ENCODE assay signal across 15 cellular contexts in the genomic region with DNA sequence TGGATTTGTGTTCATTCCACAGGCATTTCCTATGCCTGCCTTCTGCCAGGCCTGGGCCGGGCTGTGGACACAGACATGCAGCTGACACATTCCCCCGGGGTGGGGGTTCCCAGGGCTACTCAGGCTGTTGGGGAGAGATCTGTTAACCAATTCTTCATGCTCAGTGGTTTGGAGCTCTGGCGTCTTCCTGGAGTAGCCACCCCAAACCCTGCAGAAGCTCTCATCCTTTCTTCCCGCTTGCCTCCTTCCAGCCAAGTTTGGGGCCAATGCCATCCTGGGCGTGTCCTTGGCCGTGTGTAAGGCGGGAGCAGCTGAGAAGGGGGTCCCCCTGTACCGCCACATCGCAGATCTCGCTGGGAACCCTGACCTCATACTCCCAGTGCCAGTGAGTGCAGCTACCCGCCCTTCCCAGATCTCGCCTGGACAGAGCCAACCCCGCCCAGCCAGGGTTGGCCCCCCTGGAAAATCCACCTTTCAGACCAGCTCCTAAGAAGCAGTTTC. TPM values are rescaled to one million over a fixed set of nuclear protein-coding genes. Genes with fewer than 3 reads are reported as not detected.
DNase-seq lines count a peak whose midpoint lies in the region; ATAC-seq, FAIRE-seq and TF ChIP-seq lines count a peak whose summit lies in the region.
"Had no signal": no experiment of that assay in that cellular context is flagged by ENCODE, and none has a peak within 500 bp of the region (broad histone marks: within the 10 kb centered on the region; RNA-seq: fewer than 3 reads in every experiment).

No MANE protein-coding gene starts in this region.

- WGBS in spleen, 5 donors = 70 to 83% (median 73%) methylated on average over 13 of the region's 13 CpGs

- no peaks in the 10 kb centered on the region for H3K27me3 ChIP-seq in AG04450 (ENCODE audit: control insufficient read depth, insufficient read depth, low read length)
- H3K27me3 ChIP-seq in spleen (replicated peaks in 1 of 7) = no peaks in the 10 kb centered on the region
- H3K27me3 ChIP-seq: BE2C, neutrophil had no signal

- no peaks in the 10 kb centered on the region for H3K9me3 Mint-ChIP-seq in neural crest cell
- H3K9me3 Mint-ChIP-seq: activated naive CD8-positive, alpha-beta T cell treated with anti-CD3 and anti-CD28 coated beads, Interleukin-2, amount 50 U/mL, for 24 hours had no signal

- no peaks in the 10 kb centered on the region for H3K36me3 ChIP-seq in kidney (ENCODE audit: control insufficient read depth in 1 of 2, insufficient read depth in 2 of 2, low read length in 2 of 2)
- peaks cover 0 to 19% (median 0%) of the 10 kb centered on the region in 6 donors for H3K36me3 ChIP-seq in spleen
- H3K36me3 ChIP-seq: BE2C, neutrophil had no signal

- H3K27me3 Mint-ChIP-seq in neural crest cell (ENCODE audit: low read depth) = peaks cover 2% of the 10 kb centered on the region

- H3K4me1 ChIP-seq in kidney (ENCODE audit: control insufficient read depth in 1 of 2, insufficient read depth in 1 of 2, low read depth in 1 of 2, low read length in 2 of 2) (peaks cover 8 to 12% of the 10 kb centered on the region in 2 donors), spleen (peaks cover 8 to 31% (median 19%) of the 10 kb centered on the region in 6 donors)

- H3K4me3 Mint-ChIP-seq in neural crest cell = peak overlapping the region; percentile 52
- H3K4me3 Mint-ChIP-seq: activated naive CD8-positive, alpha-beta T cell treated with anti-CD3 and anti-CD28 coated beads, Interleukin-2, amount 50 U/mL, for 24 hours had no signal

- no peak overlapping the region for H3K4me3 ChIP-seq in AG04450 (ENCODE audit: low read depth, low read length)
- no peak overlapping the region for H3K4me3 ChIP-seq in coronary artery
- no peak overlapping the region for H3K4me3 ChIP-seq in kidney (ENCODE audit: low read length in 2 of 2)
- no peak overlapping the region for H3K4me3 ChIP-seq in spleen
- H3K4me3 ChIP-seq: GM23338 had no signal

- peaks cover 21% of the 10 kb centered on the region for H3K4me1 Mint-ChIP-seq in neural crest cell

- peak; percentile 79 for FAIRE-seq in HTR-8/SVneo (lab: Jason Lieb, UNC)
- no peak for FAIRE-seq in kidney (lab: Jason Lieb, UNC)

- H3K27ac ChIP-seq in AG04450 (ENCODE audit: low read depth, low read length) (peak overlapping the region; percentile 73), coronary artery (peak overlapping the region; percentile 10 to 80), kidney (ENCODE audit: low read depth in 2 of 2, low read length in 2 of 2) (no peak overlapping the region), spleen (no peak overlapping the region)
- H3K27ac ChIP-seq: neutrophil had no signal

- CTCF ChIA-PET in AG04450 (lab: Charles Lee) = interaction anchor here (0.9 kb wide), 1 partner anchor 14 kb away, joined by 3 read pairs; the partner anchor contains the start of gene SPAG7

- POLR2A ChIA-PET in AG04450 (lab: Yijun Ruan, JAX) = interaction anchor here (0.7 to 9.1 kb wide), 4 partner anchors 9 to 78 kb away, joined by 3 to 128 read pairs (median 5); partner anchors contain the start of gene SPAG7

- DNase-seq in AG04450 (ENCODE audit: low read depth, low spot score) = no peak
- no peak for DNase-seq in HTR-8/SVneo (ENCODE audit: insufficient read length, low spot score)
- no peak for DNase-seq in coronary artery (ENCODE audit: low spot score)
- DNase-seq in neural crest cell (ENCODE audit: low read depth, low spot score) = no peak
- DNase-seq in kidney = no peak
- no peak for DNase-seq in stimulated activated naive CD4-positive, alpha-beta T cell (lab: John Stamatoyannopoulos, UW)
- DNase-seq in spleen = no peak
- DNase-seq: activated CD8-positive, alpha-beta memory T cell treated with anti-CD3 and anti-CD28 coated beads, Interleukin-2, amount 50 U/mL, for 48 hours; activated naive CD8-positive, alpha-beta T cell treated with anti-CD3 and anti-CD28 coated beads, Interleukin-2, amount 50 U/mL, for 24 hours; BE2C; NCI-H345; substantia nigra had no signal

- no peak overlapping the region for H3K9ac ChIP-seq in kidney (ENCODE audit: low read length in 2 of 2)

- H3K36me3 Mint-ChIP-seq in neural crest cell (ENCODE audit: low read depth) = no peaks in the 10 kb centered on the region

- TF ChIP-seq CTCF in AG04450 (IDR thresholded peaks at IDR 0.05; ENCODE audit: low read depth, low read length) = no peak
- no peak for TF ChIP-seq CTCF in coronary artery (IDR thresholded peaks at IDR 0.05)
- no peak for TF ChIP-seq CTCF in neural crest cell (conservative IDR thresholded peaks at IDR 0.05)
- TF ChIP-seq CTCF in kidney (IDR thresholded peaks at IDR 0.05; ENCODE audit: borderline replicate concordance, extremely low read depth, insufficient read depth) = no peak
- TF ChIP-seq CTCF in spleen (IDR thresholded peaks at IDR 0.05 in 8 of 11, conservative IDR thresholded peaks at IDR 0.05 in 3 of 11) = no peak

- intact Hi-C loops in kidney (cut with DNase I) (no loop called here), spleen (cut with DNase I; ENCODE audit: low total_unique reads) (no loop called here)

- H3K9me3 ChIP-seq in AG04450 (ENCODE audit: control insufficient read depth, insufficient read depth, low read length) = no peaks in the 10 kb centered on the region
- no peaks in the 10 kb centered on the region for H3K9me3 ChIP-seq in kidney (ENCODE audit: control insufficient read depth in 1 of 2, low read length in 2 of 2)
- H3K9me3 ChIP-seq in spleen = no peaks in the 10 kb centered on the region
- H3K9me3 ChIP-seq: BE2C, neutrophil had no signal

- no peak overlapping the region for H3K27ac Mint-ChIP-seq in neural crest cell (ENCODE audit: unreplicated experiment)
- H3K27ac Mint-ChIP-seq: activated naive CD8-positive, alpha-beta T cell treated with anti-CD3 and anti-CD28 coated beads, Interleukin-2, amount 50 U/mL, for 24 hours; GM23338 had no signal

- TF ChIP-seq POLR2A in spleen (IDR thresholded peaks at IDR 0.05) = no peak

- ATAC-seq in GM21619 (IDR thresholded peaks at IDR 0.05; ENCODE audit: unreplicated experiment) = no peak
- ATAC-seq: activated naive CD8-positive, alpha-beta T cell treated with anti-CD3 and anti-CD28 coated beads, Interleukin-2, amount 50 U/mL, for 24 hours; GM23338 had no signal

RNA-seq across cellular contexts. Expression of gene ENO3, which starts 2.6 kb away (rescaled TPM):
- polyA plus RNA-seq in AG04450 (2011; rRNA removed) = 2.3 and 3.2 TPM in 2 replicates
- polyA minus RNA-seq in AG04450 (2011; rRNA and poly(A)+ RNA removed) = 2.1 and 2.6 TPM in 2 replicates
- total RNA-seq in neural crest cell = 9.1 and 10.6 TPM in 2 replicates
- total RNA-seq in kidney = 6.9 TPM
- 17.8 TPM for polyA plus RNA-seq in kidney (ENCODE audit: insufficient read depth, low read depth, low replicate concordance)
- 10 to 100 TPM in 2 of 7 donors, 1 to 10 TPM in 5; 3.1 to 16.0 (median 8.8) TPM for total RNA-seq in spleen
- 10 to 100 TPM; 13.8 to 23.4 (median 15.4) TPM for polyA plus RNA-seq in spleen

RNA-seq across cellular contexts. Expression of gene PFN1, which starts 5.2 kb away (rescaled TPM):
- polyA plus RNA-seq in AG04450 (2011; rRNA removed) = 1,141 and 1,329 TPM in 2 replicates
- 784 and 887 TPM in 2 replicates for polyA minus RNA-seq in AG04450 (2011; rRNA and poly(A)+ RNA removed)
- 626 and 630 TPM in 2 replicates for total RNA-seq in neural crest cell
- total RNA-seq in kidney = 496 TPM
- 614 TPM for polyA plus RNA-seq in kidney (ENCODE audit: insufficient read depth, low read depth, low replicate concordance)
- total RNA-seq in spleen = 1,000 to 10,000 TPM in 1 of 7 donors, 100 to 1,000 TPM in 6; 605 to 1,090 (median 842) TPM
- 1,000 to 10,000 TPM in 1 of 3 donors, 100 to 1,000 TPM in 2; 663 to 1,039 (median 970) TPM for polyA plus RNA-seq in spleen

RNA-seq across cellular contexts. Expression of gene RNF167, which starts 13.4 kb away (rescaled TPM):
- polyA plus RNA-seq in AG04450 (2011; rRNA removed) = 63.1 and 64.3 TPM in 2 replicates
- 59.1 and 74.8 TPM in 2 replicates for polyA minus RNA-seq in AG04450 (2011; rRNA and poly(A)+ RNA removed)
- total RNA-seq in neural crest cell = 90.4 and 93.2 TPM in 2 replicates
- 95.0 TPM for total RNA-seq in kidney
- 188 TPM for polyA plus RNA-seq in kidney (ENCODE audit: insufficient read depth, low read depth, low replicate concordance)
- total RNA-seq in spleen = 100 to 1,000 TPM in 1 of 7 donors, 10 to 100 TPM in 6; 57.6 to 109 (median 78.6) TPM
- 100 to 1,000 TPM in 2 of 3 donors, 10 to 100 TPM in 1; 96.4 to 146 (median 129) TPM for polyA plus RNA-seq in spleen

RNA-seq across cellular contexts. Expression of gene SLC25A11, which starts 13.7 kb away (rescaled TPM):
- polyA plus RNA-seq in AG04450 (2011; rRNA removed) (44.7 and 50.0 TPM in 2 replicates), kidney (ENCODE audit: insufficient read depth, low read depth, low replicate concordance) (173 TPM), spleen (10 to 100 TPM; 22.1 to 52.6 (median 32.3) TPM)
- 33.0 and 50.2 TPM in 2 replicates for polyA minus RNA-seq in AG04450 (2011; rRNA and poly(A)+ RNA removed)
- total RNA-seq in neural crest cell (67.7 and 68.3 TPM in 2 replicates), kidney (60.0 TPM), spleen (10 to 100 TPM; 37.2 to 61.0 (median 42.9) TPM)

RNA-seq across cellular contexts. Expression of gene SPAG7, which starts 14.1 kb away (rescaled TPM):
- polyA plus RNA-seq in AG04450 (2011; rRNA removed) (71.0 and 71.1 TPM in 2 replicates), kidney (ENCODE audit: insufficient read depth, low read depth, low replicate concordance) (157 TPM), spleen (10 to 100 TPM; 73.6 to 89.1 (median 87.9) TPM)
- 27.9 and 32.1 TPM in 2 replicates for polyA minus RNA-seq in AG04450 (2011; rRNA and poly(A)+ RNA removed)
- total RNA-seq in neural crest cell (76.9 and 78.9 TPM in 2 replicates), kidney (73.6 TPM), spleen (10 to 100 TPM; 34.8 to 62.3 (median 47.8) TPM)

Comparison
In these comparisons a context has a peak if more than half of its experiments do, and no peak if none do; other contexts are left out.
1. H3K27ac ChIP-seq: peak in AG04450 (single experiment) and coronary artery (2 of 2); none in kidney (0 of 2) and spleen (0 of 8).